ENCODE assay signal across 8 cellular contexts in genomic region chr12:108562348-108563134, GRCh38. TPM values are rescaled to one million over a fixed set of nuclear protein-coding genes. Genes with fewer than 3 reads are reported as not detected.
A peak's percentile ranks its signal among the peaks of the same experiment; 100 is the strongest.
DNase-seq lines count a peak whose midpoint lies in the region; ATAC-seq, FAIRE-seq and TF ChIP-seq lines count a peak whose summit lies in the region.

Gene ISCU, plus strand, starts transcription at chr12:108562596. Its CDS starts 27 bp downstream, at chr12:108562623.

- ATAC-seq in HG02840 (IDR thresholded peaks at IDR 0.05; ENCODE audit: low FRiP score, unreplicated experiment) (peak; percentile 55), Right ventricle myocardium superior (ENCODE audit: poor library complexity) (peak; percentile 90), pancreas (peak; percentile 83 to 92 (median 86))
- ATAC-seq in activated naive CD8-positive, alpha-beta T cell treated with anti-CD3 and anti-CD28 coated beads, Interleukin-2, amount 50 U/mL, for 24 hours: peak; percentile 68

- H3K27ac ChIP-seq in pancreas: peak within 1 kb of the TSS; percentile 87 to 94 (median 92)
- H3K27ac ChIP-seq in thyroid gland: peak within 1 kb of the TSS; percentile 83 to 94 (median 91)

- no peaks in the 10 kb centered on the region for H3K9me3 Mint-ChIP-seq in activated naive CD8-positive, alpha-beta T cell treated with anti-CD3 and anti-CD28 coated beads, Interleukin-2, amount 50 U/mL, for 24 hours

- H3K4me1 ChIP-seq in pancreas (peaks cover 10 to 28% (median 17%) of the 10 kb centered on the region in 3 donors), thyroid gland (peaks cover 27 to 39% of the 10 kb centered on the region in 2 donors)

- DNase-seq in GM12892 (ENCODE audit: insufficient read length) (peak; percentile 88), NCI-H1436 (lab: John Stamatoyannopoulos, UW) (peak; percentile 94), SW480 (ENCODE audit: low spot score) (peak; percentile 93), Right ventricle myocardium superior (peak; percentile 98), pancreas (peak; percentile 96 to 100 (median 99)), thyroid gland (peak; percentile 94 to 98)
- peak; percentile 100 for DNase-seq in activated naive CD8-positive, alpha-beta T cell treated with anti-CD3 and anti-CD28 coated beads, Interleukin-2, amount 50 U/mL, for 24 hours

- H3K27me3 ChIP-seq in pancreas (no peaks in the 10 kb centered on the region), thyroid gland (no peaks in the 10 kb centered on the region)

- H3K27ac Mint-ChIP-seq in activated naive CD8-positive, alpha-beta T cell treated with anti-CD3 and anti-CD28 coated beads, Interleukin-2, amount 50 U/mL, for 24 hours: peak within 1 kb of the TSS; percentile 100

- TF ChIP-seq CTCF in pancreas (IDR thresholded peaks at IDR 0.05): no peak
- peak in 1 of 6 experiments; percentile 11 for TF ChIP-seq CTCF in thyroid gland (IDR thresholded peaks at IDR 0.05)

- intact Hi-C loops in Right ventricle myocardium superior (cut with DNase I): loop anchor here (2.0 to 10.0 kb wide), 4 partner anchors 240 to 530 kb away; partner anchors contain the start of genes ALKBH2 and SSH1
- intact Hi-C loops in pancreas (cut with DNase I): loop anchor here in 1 of 3 donors (10.0 kb wide), 1 partner anchor 242 kb away; no protein-coding TSS in a partner anchor
- intact Hi-C loops in thyroid gland (cut with DNase I): loop anchor here (10.0 kb wide), 1 partner anchor 242 kb away; no protein-coding TSS in a partner anchor

- H3K9me3 ChIP-seq in pancreas (no peaks in the 10 kb centered on the region), thyroid gland (no peaks in the 10 kb centered on the region)

- TF ChIP-seq POLR2A in GM12892 (IDR thresholded peaks at IDR 0.05; ENCODE audit: low read depth, low read length) (peak; percentile 88), thyroid gland (IDR thresholded peaks at IDR 0.05) (peak; percentile 94 to 96)

- H3K27me3 Mint-ChIP-seq in activated naive CD8-positive, alpha-beta T cell treated with anti-CD3 and anti-CD28 coated beads, Interleukin-2, amount 50 U/mL, for 24 hours: no peaks in the 10 kb centered on the region

- H3K36me3 Mint-ChIP-seq in activated naive CD8-positive, alpha-beta T cell treated with anti-CD3 and anti-CD28 coated beads, Interleukin-2, amount 50 U/mL, for 24 hours (ENCODE audit: low read depth): peaks cover 47% of the 10 kb centered on the region

- H3K36me3 ChIP-seq in pancreas: peaks cover 0 to 26% (median 7%) of the 10 kb centered on the region in 3 donors
- H3K36me3 ChIP-seq in thyroid gland: peaks cover 18% of the 10 kb centered on the region in 2 donors

- H3K4me3 Mint-ChIP-seq in activated naive CD8-positive, alpha-beta T cell treated with anti-CD3 and anti-CD28 coated beads, Interleukin-2, amount 50 U/mL, for 24 hours: peak within 1 kb of the TSS; percentile 100

- H3K4me3 ChIP-seq in pancreas (peak within 1 kb of the TSS; percentile 76 to 97 (median 92)), thyroid gland (replicated peaks in 1 of 3) (peak within 1 kb of the TSS; percentile 76 to 93 (median 87))

- WGBS in pancreas, 2 donors: 0% methylated on average over 54 to 72 of the region's 72 CpGs
- WGBS in thyroid gland, 2 donors: 1% methylated on average over 19 to 22 of the region's 72 CpGs

- FAIRE-seq in GM12892 (lab: Jason Lieb, UNC): peak; percentile 90
- no peak for FAIRE-seq in pancreas (lab: Jason Lieb, UNC)

- peaks cover 69% of the 10 kb centered on the region for H3K4me1 Mint-ChIP-seq in activated naive CD8-positive, alpha-beta T cell treated with anti-CD3 and anti-CD28 coated beads, Interleukin-2, amount 50 U/mL, for 24 hours

RNA-seq across cellular contexts. Expression of gene ISCU, which starts in this region (rescaled TPM):
- 136 TPM for polyA plus RNA-seq in GM12892 (2012; ENCODE audit: missing spikeins)
- 484 TPM for total RNA-seq in Right ventricle myocardium superior
- total RNA-seq in pancreas: 10 to 100 TPM; 34.1 to 66.7 (median 41.4) TPM
- 100 to 1,000 TPM in 1 of 2 donors, 10 to 100 TPM in 1; 51.8 to 126 TPM for polyA plus RNA-seq in pancreas
- 100 to 1,000 TPM; 229 to 512 (median 248) TPM for total RNA-seq in thyroid gland

Comparison
In these comparisons a context has a peak if more than half of its experiments do, and no peak if none do; other contexts are left out.
1. Peak in every context shown above with its lines: DNase-seq, ATAC-seq, H3K4me3 ChIP-seq and H3K27ac ChIP-seq.